Comparison of ENCODE assay signal across 1 cellular context in the genomic region with DNA sequence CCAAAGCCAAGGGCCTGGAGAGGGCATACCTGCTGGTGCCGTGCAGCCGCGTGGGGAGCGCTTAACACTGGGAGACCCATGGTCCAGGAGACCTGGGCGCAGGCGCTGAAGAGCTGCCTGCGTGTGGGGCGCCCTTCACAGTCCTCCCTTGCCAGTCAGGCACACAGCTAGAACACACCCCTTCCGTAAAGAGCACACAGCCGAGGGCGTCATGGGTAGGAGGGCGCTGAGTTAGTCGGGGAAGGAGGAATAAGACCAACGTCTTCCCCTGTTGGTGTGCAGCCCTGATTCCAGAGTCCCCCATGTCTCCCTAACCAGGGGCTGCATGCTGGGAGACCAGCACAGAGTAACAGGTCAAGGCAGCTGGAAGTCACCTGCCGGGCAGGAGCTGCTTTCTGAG.
TF ChIP-seq lines count a peak whose summit lies in the region.

No MANE protein-coding gene starts in this region.

TF ChIP-seq in H1, 55 proteins besides CTCF, POLR2A, EP300 and RAD21:
- TF ChIP-seq KDM4A (IDR thresholded peaks at IDR 0.05; ENCODE audit: low read depth, low read length, severe bottlenecking) (no peak), TBP (IDR thresholded peaks at IDR 0.05; ENCODE audit: low read depth, low read length) (no peak), SIX5 (IDR thresholded peaks at IDR 0.05; ENCODE audit: low read depth, low read length) (no peak)
